ENCODE assay signal across 29 cellular contexts in genomic region chr6:133863228-133863627, GRCh38.
A peak's percentile ranks its signal among the peaks of the same experiment; 100 is the strongest.
DNase-seq lines count a peak whose midpoint lies in the region; TF ChIP-seq lines count a peak whose summit lies in the region.
"Had no signal": no experiment of that assay in that cellular context is flagged by ENCODE, and none has a peak within 500 bp of the region (broad histone marks: within the 10 kb centered on the region; RNA-seq: fewer than 3 reads in every experiment).

No MANE protein-coding gene starts in this region.

- H3K36me3 ChIP-seq in HEK293 (ENCODE audit: control insufficient read depth in 2 of 2, insufficient read depth in 1 of 2, low read length in 2 of 2) (no peaks in the 10 kb centered on the region), adipocyte (ENCODE audit: control insufficient read depth, insufficient read depth, low read length, severe bottlenecking) (no peaks in the 10 kb centered on the region)
- H3K36me3 ChIP-seq: BE2C; BLaER1; BLaER1 treated with 17β-estradiol and CSF1 and Interleukin-3, amounts not matched to agents 10 nM and 100 nM had no signal

- no peak overlapping the region for H3K9ac ChIP-seq in adipocyte (ENCODE audit: low read length)
- H3K9ac ChIP-seq: BLaER1; BLaER1 treated with 17β-estradiol and CSF1 and Interleukin-3, amounts not matched to agents 10 nM and 100 nM had no signal

- POLR2A ChIA-PET in HEK293 (lab: Yijun Ruan, JAX), result no interaction called here

- no peaks in the 10 kb centered on the region for H3K27me3 ChIP-seq in adipocyte (replicated peaks; ENCODE audit: control insufficient read depth, insufficient read depth, low read length)
- H3K27me3 ChIP-seq: BE2C; BLaER1; BLaER1 treated with 17β-estradiol and CSF1 and Interleukin-3, amounts not matched to agents 10 nM and 100 nM had no signal

- H3K4me1 ChIP-seq in HEK293 (ENCODE audit: control insufficient read depth, insufficient read depth, low read length) (no peaks in the 10 kb centered on the region), adipocyte (ENCODE audit: control insufficient read depth, insufficient read depth, low read length) (peaks cover 8% of the 10 kb centered on the region)
- H3K4me1 ChIP-seq: A549; BE2C; BLaER1; BLaER1 treated with 17β-estradiol and CSF1 and Interleukin-3, amounts not matched to agents 10 nM and 100 nM; Caco-2 had no signal

- no peak overlapping the region for H3K27ac ChIP-seq in HEK293 (ENCODE audit: extremely low read depth, low read depth, low read length)
- H3K27ac ChIP-seq: 22Rv1; A549; BLaER1; BLaER1 treated with 17β-estradiol and CSF1 and Interleukin-3, amounts not matched to agents 10 nM and 100 nM; C4-2B had no signal

- no peak for DNase-seq in adipocyte (ENCODE audit: low read depth)
- DNase-seq in activated CD4-positive, alpha-beta T cell treated with anti-CD3 and anti-CD28 coated beads for 4 hours, result no peak
- DNase-seq in NCI-H748 (lab: John Stamatoyannopoulos, UW; ENCODE audit: unreplicated experiment), result no peak
- DNase-seq: 8988T; ACHN; AML-193; BE2C; C1 segment of cervical spinal cord; Caco-2; Calu3; CD4-positive, alpha-beta memory T cell; CD4-positive, alpha-beta T cell; CD4-positive, CD25-positive, alpha-beta regulatory T cell; CD8-positive, alpha-beta memory T cell; CD8-positive, alpha-beta T cell; COR-L47; DMS 273 treated with DMSO at 0.1 percent for 48 hours; DMS153; DMS53; DMS79; DMS79 treated with DMSO at 0.1 percent for 48 hours; DND-41; EL had no signal

- H3K4me3 ChIP-seq in HEK293 (ENCODE audit: low read depth, low read length) (no peak overlapping the region), adipocyte (ENCODE audit: low read length) (peak overlapping the region; percentile 20)
- H3K4me3 ChIP-seq: A549; BLaER1; BLaER1 treated with 17β-estradiol and CSF1 and Interleukin-3, amounts not matched to agents 10 nM and 100 nM had no signal

- CTCF ChIA-PET in HEK293 (lab: Yijun Ruan, JAX), result interaction anchor here (0.9 kb wide), 1 partner anchor 53 kb away, joined by 3 read pairs; no protein-coding TSS in a partner anchor

- TF ChIP-seq CTCF in HEK293 (tag by site-specific recombination; IDR thresholded peaks at IDR 0.05), result no peak

- no peaks in the 10 kb centered on the region; the same call in 1 of the 2 replicates for H3K9me3 ChIP-seq in HEK293 (ENCODE audit: control insufficient read depth, insufficient read depth, low read depth, low read length)
- H3K9me3 ChIP-seq in adipocyte (ENCODE audit: control insufficient read depth, low read length), result peaks cover 36% of the 10 kb centered on the region
- H3K9me3 ChIP-seq: BE2C, Caco-2 had no signal

TF ChIP-seq in HEK293, 187 proteins besides CTCF, POLR2A, EP300 and RAD21:
- TF ChIP-seq TRIM28 (IDR thresholded peaks at IDR 0.05; ENCODE audit: borderline replicate concordance, low read length) (peak; percentile 96), ZNF23 (tag by site-specific recombination; IDR thresholded peaks at IDR 0.05; ENCODE audit: borderline replicate concordance) (no peak), SETDB1 (IDR thresholded peaks at IDR 0.05; ENCODE audit: insufficient read length, low read length) (peak; percentile 97), ZNF558 (tag by site-specific recombination; IDR thresholded peaks at IDR 0.05) (peak; percentile 97), TSHZ1 (tag by site-specific recombination; IDR thresholded peaks at IDR 0.05; ENCODE audit: borderline replicate concordance) (no peak)
